ENCODE assay signal across 22 cellular contexts in genomic region chr11:117062503-117062902, GRCh38. TPM values are rescaled to one million over a fixed set of nuclear protein-coding genes. Genes with fewer than 3 reads are reported as not detected.
DNase-seq lines count a peak whose midpoint lies in the region; ATAC-seq, FAIRE-seq and TF ChIP-seq lines count a peak whose summit lies in the region.
"Had no signal": no experiment of that assay in that cellular context is flagged by ENCODE, and none has a peak within 500 bp of the region (broad histone marks: within the 10 kb centered on the region; RNA-seq: fewer than 3 reads in every experiment).

No MANE protein-coding gene starts in this region.

- ATAC-seq in HepG2 (no peak), right lobe of liver (no peak), HG03460 (IDR thresholded peaks at IDR 0.05; ENCODE audit: unreplicated experiment) (no peak)
- ATAC-seq in activated naive CD8-positive, alpha-beta T cell treated with anti-CD3 and anti-CD28 coated beads, Interleukin-2, amount 50 U/mL, for 24 hours = peak; percentile 26
- ATAC-seq: body of pancreas, K562 had no signal

- no peaks in the 10 kb centered on the region for H3K9me3 Mint-ChIP-seq in activated naive CD8-positive, alpha-beta T cell treated with anti-CD3 and anti-CD28 coated beads, Interleukin-2, amount 50 U/mL, for 24 hours
- H3K9me3 Mint-ChIP-seq in stimulated activated naive CD8-positive, alpha-beta T cell treated with anti-CD3 and anti-CD28 coated beads, Interleukin-15, Interleukin-2, amounts not matched to agents 100 ng/mL and 50 ng/mL, for 24 hours = no peaks in the 10 kb centered on the region
- H3K9me3 Mint-ChIP-seq: activated naive CD8-positive, alpha-beta T cell treated with anti-CD3 and anti-CD28 coated beads, Interleukin-2, amount 10 ng/mL, durations not matched to agents 7 days and 5 days had no signal

- CTCF ChIA-PET in HepG2 (lab: Yijun Ruan, JAX; ENCODE audit: low intra/inter-chr PET ratio, low total read pairs) = no interaction called here

- intact Hi-C loops in HepG2 (cut with micrococcal nuclease; ENCODE audit: unreplicated experiment) (no loop called here), right lobe of liver (cut with DNase I) (no loop called here)

- H4K20me1 ChIP-seq in HepG2 (ENCODE audit: insufficient read depth, low read length) (peaks cover 41% of the 10 kb centered on the region), OCI-LY1 (ENCODE audit: insufficient read depth, low read length) (no peaks in the 10 kb centered on the region)

- peaks cover 47% of the 10 kb centered on the region for H3K79me2 ChIP-seq in HepG2 (ENCODE audit: insufficient read depth, low read length)
- H3K79me2 ChIP-seq in OCI-LY1 (ENCODE audit: insufficient read depth, low read length) = peaks cover 96% of the 10 kb centered on the region

- H3K27me3 ChIP-seq in HepG2 (ENCODE audit: control insufficient read depth in 1 of 2, insufficient read depth in 2 of 2, low read length in 2 of 2) (no peaks in the 10 kb centered on the region), right lobe of liver (no peaks in the 10 kb centered on the region), OCI-LY1 (ENCODE audit: insufficient read depth, low read length) (no peaks in the 10 kb centered on the region), SJCRH30 (no peaks in the 10 kb centered on the region)
- H3K27me3 ChIP-seq: body of pancreas, heart right ventricle, neutrophil had no signal

- H3K27ac ChIP-seq in HepG2 (ENCODE audit: extremely low read length, insufficient read depth, low read length) (no peak overlapping the region), right lobe of liver (no peak overlapping the region), OCI-LY1 (ENCODE audit: low read depth, low read length, poor library complexity, severe bottlenecking) (peak overlapping the region; percentile 30), SJCRH30 (no peak overlapping the region)
- H3K27ac ChIP-seq: body of pancreas, coronary artery, heart right ventricle, neutrophil had no signal

- FAIRE-seq in HepG2 (lab: Jason Lieb, UNC) = peak; percentile 53
- FAIRE-seq: endothelial cell of umbilical vein, K562 had no signal

- H3K9me2 ChIP-seq in OCI-LY1 (ENCODE audit: low read depth, low read length) = no peaks in the 10 kb centered on the region

- H3K4me2 ChIP-seq in HepG2 (ENCODE audit: low read depth, low read length) (no peak overlapping the region), OCI-LY1 (ENCODE audit: low read length) (peak overlapping the region; percentile 56; the same call in 1 of the 2 replicates)

- BruUV-seq in HepG2 (replicated peaks; lab: Mats Ljungman, UMichigan) = no TSS peak

- H3F3A ChIP-seq in OCI-LY1 (ENCODE audit: insufficient read depth, low read length) = no peaks in the 10 kb centered on the region

- in situ Hi-C loops in HepG2 (cut with HindIII; ENCODE audit: extremely low pct_ligation_motif_present, low pct_unique_long_range_greater_than_20kb) = no loop called here

- H3K36me3 ChIP-seq in HepG2 (replicated peaks in 1 of 2; ENCODE audit: control insufficient read depth in 1 of 2, insufficient read depth in 2 of 2, low read length in 2 of 2) = no peaks in the 10 kb centered on the region
- no peaks in the 10 kb centered on the region for H3K36me3 ChIP-seq in right lobe of liver
- H3K36me3 ChIP-seq in OCI-LY1 (ENCODE audit: insufficient read depth, low read length) = 0 out of 2 replicates have a peak, but pooled peaks cover 6% of the 10 kb centered on the region
- H3K36me3 ChIP-seq in SJCRH30 = no peaks in the 10 kb centered on the region
- H3K36me3 ChIP-seq: heart right ventricle, neutrophil had no signal

- H3K4me3 ChIP-seq in HepG2 (replicated peaks in 1 of 3; ENCODE audit: insufficient read depth in 1 of 3, low read depth in 2 of 3, low read length in 3 of 3) (no peak overlapping the region), right lobe of liver (no peak overlapping the region), OCI-LY1 (ENCODE audit: low read depth, low read length, poor library complexity, severe bottlenecking) (no peak overlapping the region), SJCRH30 (no peak overlapping the region)
- H3K4me3 ChIP-seq: body of pancreas, coronary artery, heart right ventricle, K562 had no signal

- H3K36me3 Mint-ChIP-seq in activated naive CD8-positive, alpha-beta T cell treated with anti-CD3 and anti-CD28 coated beads, Interleukin-2, amount 50 U/mL, for 24 hours (ENCODE audit: low read depth) = peaks cover 4% of the 10 kb centered on the region
- H3K36me3 Mint-ChIP-seq in stimulated activated naive CD8-positive, alpha-beta T cell treated with anti-CD3 and anti-CD28 coated beads, Interleukin-15, Interleukin-2, amounts not matched to agents 100 ng/mL and 50 ng/mL, for 24 hours (ENCODE audit: low read depth) = peaks cover 15% of the 10 kb centered on the region

- H2AFZ ChIP-seq in HepG2 (ENCODE audit: low read length) = no peak overlapping the region
- no peak overlapping the region for H2AFZ ChIP-seq in OCI-LY1 (ENCODE audit: low read length)

- H3K4me1 Mint-ChIP-seq in activated naive CD8-positive, alpha-beta T cell treated with anti-CD3 and anti-CD28 coated beads, Interleukin-2, amount 50 U/mL, for 24 hours = peaks cover 85% of the 10 kb centered on the region
- H3K4me1 Mint-ChIP-seq in stimulated activated naive CD8-positive, alpha-beta T cell treated with anti-CD3 and anti-CD28 coated beads, Interleukin-15, Interleukin-2, amounts not matched to agents 100 ng/mL and 50 ng/mL, for 24 hours (ENCODE audit: low read depth) = peaks cover 94% of the 10 kb centered on the region

- POLR2A ChIA-PET in HepG2 (lab: Yijun Ruan, JAX) = no interaction called here

- peak overlapping the region; percentile 69 for H3K4me3 Mint-ChIP-seq in activated naive CD8-positive, alpha-beta T cell treated with anti-CD3 and anti-CD28 coated beads, Interleukin-2, amount 50 U/mL, for 24 hours
- H3K4me3 Mint-ChIP-seq in stimulated activated naive CD8-positive, alpha-beta T cell treated with anti-CD3 and anti-CD28 coated beads, Interleukin-15, Interleukin-2, amounts not matched to agents 100 ng/mL and 50 ng/mL, for 24 hours = peak overlapping the region; percentile 64

- TF ChIP-seq EP300 in HepG2 (IDR thresholded peaks at IDR 0.05; ENCODE audit: low read depth in 2 of 2, low read length in 2 of 2) (no peak), HepG2 (CRISPR knock-in tag; IDR thresholded peaks at IDR 0.05; ENCODE audit: borderline replicate concordance) (no peak)

- H3K9me3 ChIP-seq in HepG2 (ENCODE audit: low read length) (no peaks in the 10 kb centered on the region), right lobe of liver (no peaks in the 10 kb centered on the region), OCI-LY1 (ENCODE audit: low read length) (no peaks in the 10 kb centered on the region), SJCRH30 (replicated peaks) (no peaks in the 10 kb centered on the region)
- H3K9me3 ChIP-seq: body of pancreas, Caco-2, heart right ventricle, neutrophil had no signal

- TF ChIP-seq RAD21 in HepG2 (CRISPR knock-in tag; IDR thresholded peaks at IDR 0.05) = no peak

- TF ChIP-seq CTCF in HepG2 (CRISPR knock-in tag; IDR thresholded peaks at IDR 0.05) (no peak), right lobe of liver (IDR thresholded peaks at IDR 0.05) (no peak), OCI-LY1 (IDR thresholded peaks at IDR 0.05; ENCODE audit: low read length) (no peak)

- peaks cover 33% of the 10 kb centered on the region for H3K4me1 ChIP-seq in HepG2 (ENCODE audit: insufficient read depth, low read length)
- H3K4me1 ChIP-seq in right lobe of liver = peaks cover 0 to 32% (median 7%) of the 10 kb centered on the region in 4 donors
- H3K4me1 ChIP-seq in OCI-LY1 (ENCODE audit: insufficient read depth, low read length, severe bottlenecking) = peaks cover 54% of the 10 kb centered on the region
- no peaks in the 10 kb centered on the region for H3K4me1 ChIP-seq in SJCRH30

- no peak overlapping the region for H3K9ac ChIP-seq in HepG2 (ENCODE audit: insufficient read depth, low read depth, low read length)
- H3K9ac ChIP-seq in OCI-LY1 (ENCODE audit: low read length) = no peak overlapping the region

- H3K27me3 Mint-ChIP-seq in activated naive CD8-positive, alpha-beta T cell treated with anti-CD3 and anti-CD28 coated beads, Interleukin-2, amount 50 U/mL, for 24 hours = no peaks in the 10 kb centered on the region
- no peaks in the 10 kb centered on the region for H3K27me3 Mint-ChIP-seq in stimulated activated naive CD8-positive, alpha-beta T cell treated with anti-CD3 and anti-CD28 coated beads, Interleukin-15, Interleukin-2, amounts not matched to agents 100 ng/mL and 50 ng/mL, for 24 hours
- H3K27me3 Mint-ChIP-seq: activated naive CD8-positive, alpha-beta T cell treated with anti-CD3 and anti-CD28 coated beads, Interleukin-2, amount 10 ng/mL, durations not matched to agents 7 days and 5 days had no signal

- 98% methylated on average over 2 of the region's 2 CpGs for WGBS in HepG2 (ENCODE audit: low lambda C conversion rate)
- WGBS in right lobe of liver (ENCODE audit: insufficient coverage, low coverage, low lambda C conversion rate, missing lambda C conversion rate) = 92% methylated on average over 2 of the region's 2 CpGs

- TF ChIP-seq POLR2A in HepG2 (IDR thresholded peaks at IDR 0.05; ENCODE audit: insufficient read depth in 1 of 2, low read depth in 2 of 2, low read length in 2 of 2) = no peak
- no peak for TF ChIP-seq POLR2A in right lobe of liver (IDR thresholded peaks at IDR 0.05)

- peak overlapping the region; percentile 92 for H3K27ac Mint-ChIP-seq in activated naive CD8-positive, alpha-beta T cell treated with anti-CD3 and anti-CD28 coated beads, Interleukin-2, amount 50 U/mL, for 24 hours
- H3K27ac Mint-ChIP-seq in stimulated activated naive CD8-positive, alpha-beta T cell treated with anti-CD3 and anti-CD28 coated beads, Interleukin-15, Interleukin-2, amounts not matched to agents 100 ng/mL and 50 ng/mL, for 24 hours = peak overlapping the region; percentile 95
- H3K27ac Mint-ChIP-seq: activated naive CD8-positive, alpha-beta T cell treated with anti-CD3 and anti-CD28 coated beads, Interleukin-2, amount 10 ng/mL, durations not matched to agents 7 days and 5 days had no signal

- DNase-seq in HepG2 (ENCODE audit: low spot score) (no peak), right lobe of liver (no peak), SJCRH30 (no peak), LoVo (ENCODE audit: low spot score) (no peak)
- no peak for DNase-seq in activated naive CD8-positive, alpha-beta T cell treated with anti-CD3 and anti-CD28 coated beads, Interleukin-2, amount 50 U/mL, for 24 hours
- DNase-seq: activated naive CD8-positive, alpha-beta T cell treated with anti-CD3 and anti-CD28 coated beads, Interleukin-2, amount 10 ng/mL, durations not matched to agents 7 days and 5 days; body of pancreas; Caco-2; EL; heart right ventricle; NCI-H2029; retina; stimulated activated naive CD4-positive, alpha-beta T cell; SW 1271; trophoblast cell had no signal

RNA-seq across cellular contexts. Expression of gene SIK3, which starts 35.7 kb away (rescaled TPM):
- total RNA-seq in HepG2 (2016; rRNA removed; fragmentation: Illumina TruSeq; extraction: Trizol) (9.8 and 11.3 TPM in 2 replicates), right lobe of liver (10 to 100 TPM; 22.0 to 35.4 (median 26.8) TPM)
- 6.0 and 6.1 TPM in 2 replicates for total RNA-seq in HepG2 (2016; cell fraction: cytosol; rRNA removed; fragmentation: Illumina TruSeq; extraction: Trizol; ENCODE audit: low read depth)
- total RNA-seq in HepG2 (2016; cell fraction: insoluble cytoplasmic fraction; rRNA removed; fragmentation: Illumina TruSeq; extraction: Trizol) = 9.5 and 11.9 TPM in 2 replicates
- total RNA-seq in HepG2 (2016; cell fraction: membrane; rRNA removed; fragmentation: Illumina TruSeq; extraction: Trizol) = 9.6 and 12.4 TPM in 2 replicates
- total RNA-seq in HepG2 (2016; cell fraction: nucleus; rRNA removed; fragmentation: Illumina TruSeq; extraction: Trizol) = 23.0 and 23.2 TPM in 2 replicates
- polyA plus RNA-seq in HepG2 (2011; rRNA removed) = 5.7 and 8.0 TPM in 2 replicates
- 4.5 and 4.9 TPM in 2 replicates for polyA plus RNA-seq in HepG2 (2011; cell fraction: cytosol; rRNA removed)
- polyA plus RNA-seq in HepG2 (2011; cell fraction: nucleus; rRNA removed) = 27.4 and 30.5 TPM in 2 replicates
- polyA plus RNA-seq in HepG2 (2012) = 16.2 and 16.5 TPM in 2 replicates
- 2.3 and 2.6 TPM in 2 replicates for polyA plus RNA-seq in HepG2 (2016; cell fraction: cytosol; fragmentation: Illumina TruSeq; extraction: Trizol; ENCODE audit: low read depth)
- polyA plus RNA-seq in HepG2 (2016; cell fraction: insoluble cytoplasmic fraction; fragmentation: Illumina TruSeq; extraction: Trizol; ENCODE audit: low read depth) = 8.4 and 11.2 TPM in 2 replicates
- 4.2 and 5.0 TPM in 2 replicates for polyA plus RNA-seq in HepG2 (2016; cell fraction: membrane; fragmentation: Illumina TruSeq; extraction: Trizol; ENCODE audit: low read depth)
- polyA plus RNA-seq in HepG2 (2016; cell fraction: nucleus; fragmentation: Illumina TruSeq; extraction: Trizol; ENCODE audit: insufficient read depth, low read depth) = 23.6 and 25.1 TPM in 2 replicates
- polyA minus RNA-seq in HepG2 (2011; rRNA and poly(A)+ RNA removed; ENCODE audit: low replicate concordance) = 13.9 and 17.8 TPM in 2 replicates
- polyA minus RNA-seq in HepG2 (2011; cell fraction: cytosol; rRNA and poly(A)+ RNA removed) = 5.2 and 6.9 TPM in 2 replicates
- polyA minus RNA-seq in HepG2 (2011; cell fraction: nucleus; rRNA and poly(A)+ RNA removed) = 37.6 and 53.8 TPM in 2 replicates
- total RNA-seq in SJCRH30 (2014; rRNA removed; shearing (Covaris generic)) = 8.5 and 10.0 TPM in 2 replicates
